ENCODE assay signal across 18 cellular contexts in genomic region chr4:169662226-169662625, GRCh38. TPM values are rescaled to one million over a fixed set of nuclear protein-coding genes. Genes with fewer than 3 reads are reported as not detected.
DNase-seq lines count a peak whose midpoint lies in the region; ATAC-seq and TF ChIP-seq lines count a peak whose summit lies in the region.
"Had no signal": no experiment of that assay in that cellular context is flagged by ENCODE, and none has a peak within 500 bp of the region (broad histone marks: within the 10 kb centered on the region; RNA-seq: fewer than 3 reads in every experiment).

No MANE protein-coding gene starts in this region.

- H3K36me3 ChIP-seq in psoas muscle (ENCODE audit: insufficient read depth in 1 of 2, low read depth in 1 of 2), result no peaks in the 10 kb centered on the region
- H3K36me3 ChIP-seq: tibial nerve had no signal

- peak; percentile 0 for DNase-seq in NCI-H748 (lab: John Stamatoyannopoulos, UW; ENCODE audit: unreplicated experiment)
- no peak for DNase-seq in NCI-H748 treated with DMSO at 0.1 percent for 48 hours (lab: John Stamatoyannopoulos, UW)
- DNase-seq in NCI-H460 (ENCODE audit: extremely low read depth, low read depth), result peak; percentile 22
- no peak for DNase-seq in epithelial cell of prostate (ENCODE audit: low read depth, low spot score)
- DNase-seq in psoas muscle, result no peak
- DNase-seq in DMS153 treated with DMSO at 0.1 percent for 48 hours (lab: John Stamatoyannopoulos, UW; ENCODE audit: unreplicated experiment), result no peak
- no peak for DNase-seq in 8988T
- DNase-seq: activated B cell treated with CpG ODN at 0.5 μM for 24 hours; activated CD8-positive, alpha-beta memory T cell treated with anti-CD3 and anti-CD28 coated beads for 24 hours; DND-41; endodermal cell; foreskin fibroblast; left colon; NCI-H2171 treated with DMSO at 0.1 percent for 48 hours; T-helper 2 cell had no signal

- intact Hi-C loops in psoas muscle (cut with DNase I), result no loop called here

- H3K4me1 ChIP-seq in psoas muscle, result peaks cover 54% of the 10 kb centered on the region

- peaks cover 5% of the 10 kb centered on the region for H3K9me3 ChIP-seq in psoas muscle

- peak overlapping the region; percentile 70 for H3K4me3 ChIP-seq in psoas muscle
- H3K4me3 ChIP-seq: tibial nerve had no signal

- 53 to 77% (median 54%) methylated on average over 3 of the region's 3 CpGs for WGBS in psoas muscle, 3 donors

- peak in 3 of 4 donors; percentile 31 to 62 (median 61) for ATAC-seq in psoas muscle
- no peak for ATAC-seq in HG03442 (IDR thresholded peaks at IDR 0.05; ENCODE audit: unreplicated experiment)
- ATAC-seq: left colon; stimulated activated effector memory CD8-positive, alpha-beta T cell treated with anti-CD3 and anti-CD28 coated beads, Interleukin-12 subunit alpha, Interleukin-12 subunit beta, amount 100 ng/mL, for 72 hours had no signal

- no peak for TF ChIP-seq CTCF in psoas muscle (IDR thresholded peaks at IDR 0.05)

- H3K27ac ChIP-seq in epithelial cell of prostate, result peak overlapping the region; percentile 95
- H3K27ac ChIP-seq in psoas muscle, result peak overlapping the region; percentile 83

- no peaks in the 10 kb centered on the region for H3K27me3 ChIP-seq in psoas muscle (ENCODE audit: insufficient read depth in 3 of 3, low read length in 2 of 3)
- H3K27me3 ChIP-seq: tibial nerve had no signal

RNA-seq across cellular contexts. Expression of gene CLCN3, which starts 41.8 kb away (rescaled TPM):
- total RNA-seq in NCI-H460 (2014; rRNA removed; shearing (Covaris generic)), result 45.0 and 48.9 TPM in 2 replicates
- polyA plus RNA-seq in NCI-H460 (2014; cell fraction: nucleus; rRNA removed), result 12.5 and 21.3 TPM in 2 replicates
- 10 to 100 TPM; 24.3 to 32.3 (median 25.6) TPM for total RNA-seq in psoas muscle
- polyA plus RNA-seq in psoas muscle, result 10 to 100 TPM in 2 of 3 donors, 1 to 10 TPM in 1; 7.9 to 23.5 (median 10.5) TPM

RNA-seq across cellular contexts. Expression of gene NEK1, which starts 49.8 kb away (rescaled TPM):
- 6.4 and 8.7 TPM in 2 replicates for total RNA-seq in NCI-H460 (2014; rRNA removed; shearing (Covaris generic))
- 5.2 and 6.2 TPM in 2 replicates for polyA plus RNA-seq in NCI-H460 (2014; cell fraction: nucleus; rRNA removed)
- 1 to 10 TPM; 7.6 to 8.8 (median 8.3) TPM for total RNA-seq in psoas muscle
- polyA plus RNA-seq in psoas muscle, result 1 to 10 TPM; 3.0 to 3.6 (median 3.4) TPM

Comparison
In these comparisons a context has a peak if more than half of its experiments do, and no peak if none do; other contexts are left out.
1. DNase-seq: peak in NCI-H748 (single experiment) and NCI-H460 (single experiment); none in NCI-H748 treated with DMSO at 0.1 percent for 48 hours (single experiment), epithelial cell of prostate (single experiment), psoas muscle (0 of 2), DMS153 treated with DMSO at 0.1 percent for 48 hours (single experiment) and 8988T (single experiment).